In genomic region chr13:33543089-33543459, GRCh38 we compare ENCODE assay signal across 8 cellular contexts.
A peak's percentile ranks its signal among the peaks of the same experiment; 100 is the strongest.
DNase-seq lines count a peak whose midpoint lies in the region; TF ChIP-seq lines count a peak whose summit lies in the region.

No MANE protein-coding gene starts in this region.

- H3K27ac Mint-ChIP-seq in activated T-cell treated with anti-CD3 and anti-CD28 coated beads, Interleukin-2, amount 50 U/mL, for 24 hours: peak overlapping the region; percentile 99

- H3K27me3 Mint-ChIP-seq in activated T-cell treated with anti-CD3 and anti-CD28 coated beads, Interleukin-2, amount 50 U/mL, for 24 hours: no peaks in the 10 kb centered on the region

- H3K27ac ChIP-seq in HL-60 (replicated peaks): peak overlapping the region; percentile 97

- H3K9ac ChIP-seq in mucosa of stomach (ENCODE audit: low read length): peak overlapping the region; percentile 98

- H3K36me3 Mint-ChIP-seq in activated T-cell treated with anti-CD3 and anti-CD28 coated beads, Interleukin-2, amount 50 U/mL, for 24 hours (ENCODE audit: low read depth): peaks cover 7% of the 10 kb centered on the region

- H3K9me3 Mint-ChIP-seq in activated T-cell treated with anti-CD3 and anti-CD28 coated beads, Interleukin-2, amount 50 U/mL, for 24 hours: no peaks in the 10 kb centered on the region

- no peak for DNase-seq in activated T-cell treated with anti-CD3 and anti-CD28 coated beads, Interleukin-2, amount 50 U/mL, for 24 hours
- no peak for DNase-seq in activated T-cell treated with anti-CD3 and anti-CD28 coated beads, Interleukin-2, amount 50 U/mL, for 48 hours
- DNase-seq in HL-60 (ENCODE audit: low read depth in 1 of 2, low spot score in 1 of 2) (no peak), choroid plexus epithelial cell (ENCODE audit: low read depth) (no peak), GOT3 (lab: John Stamatoyannopoulos, UW) (no peak), SKM-1 treated with dmso at 0.1 percent for 144 hours (lab: John Stamatoyannopoulos, UW; ENCODE audit: unreplicated experiment) (no peak), inferior parietal cortex (ENCODE audit: extremely low spot score) (no peak)

- no peaks in the 10 kb centered on the region for H3K9me3 ChIP-seq in mucosa of stomach (ENCODE audit: control insufficient read depth, low read length)

- peak overlapping the region; percentile 82 for H3K4me3 Mint-ChIP-seq in activated T-cell treated with anti-CD3 and anti-CD28 coated beads, Interleukin-2, amount 50 U/mL, for 24 hours

- no peaks in the 10 kb centered on the region for H3K36me3 ChIP-seq in mucosa of stomach (ENCODE audit: control insufficient read depth, insufficient read depth, low read length)

- H3K27me3 ChIP-seq in HL-60 (ENCODE audit: insufficient read depth, poor library complexity, severe bottlenecking) (no peaks in the 10 kb centered on the region), mucosa of stomach (ENCODE audit: control insufficient read depth, insufficient read depth, low read length) (no peaks in the 10 kb centered on the region)

- H3K4me3 ChIP-seq in HL-60 (replicated peaks; ENCODE audit: insufficient read depth, low read length) (peak overlapping the region; percentile 34), choroid plexus epithelial cell (ENCODE audit: low read depth, low read length) (peak overlapping the region; percentile 47), mucosa of stomach (ENCODE audit: low read length) (peak overlapping the region; percentile 75)

- no peak for TF ChIP-seq CTCF in HL-60 (IDR thresholded peaks at IDR 0.05; ENCODE audit: insufficient read depth, low read length)
- no peak for TF ChIP-seq CTCF in choroid plexus epithelial cell (conservative IDR thresholded peaks at IDR 0.05; ENCODE audit: low read depth, low read length)

- H3K4me1 ChIP-seq in mucosa of stomach (ENCODE audit: control insufficient read depth, insufficient read depth, low read length): peaks cover 25% of the 10 kb centered on the region

- peaks cover 52% of the 10 kb centered on the region for H3K4me1 Mint-ChIP-seq in activated T-cell treated with anti-CD3 and anti-CD28 coated beads, Interleukin-2, amount 50 U/mL, for 24 hours (ENCODE audit: low read depth)
